10 cellular contexts compared by ENCODE assay signal in genomic region chr2:85504434-85505261, GRCh38. TPM values are rescaled to one million over a fixed set of nuclear protein-coding genes. Genes with fewer than 3 reads are reported as not detected.
A peak's percentile ranks its signal among the peaks of the same experiment; 100 is the strongest.
DNase-seq lines count a peak whose midpoint lies in the region; TF ChIP-seq lines count a peak whose summit lies in the region.
"Had no signal": no experiment of that assay in that cellular context is flagged by ENCODE, and none has a peak within 500 bp of the region (broad histone marks: within the 10 kb centered on the region; RNA-seq: fewer than 3 reads in every experiment).

No MANE protein-coding gene starts in this region.

- DNase-seq in DMS153 (lab: John Stamatoyannopoulos, UW) (peak; percentile 67), DMS153 treated with DMSO at 0.1 percent for 48 hours (lab: John Stamatoyannopoulos, UW; ENCODE audit: unreplicated experiment) (no peak), SJSA1 (ENCODE audit: low read depth in 1 of 2, low spot score in 2 of 2) (peak; percentile 45 to 67), glomerular visceral epithelial cell (ENCODE audit: extremely low spot score) (peak; percentile 96), tibial artery (peak; percentile 81)
- no peak for DNase-seq in activated T-cell treated with anti-CD3 and anti-CD28 coated beads, Interleukin-2, amount 50 U/mL, for 24 hours
- no peak for DNase-seq in activated naive CD8-positive, alpha-beta T cell treated with anti-CD3 and anti-CD28 coated beads for 36 hours
- DNase-seq in stimulated activated naive CD4-positive, alpha-beta T cell (lab: John Stamatoyannopoulos, UW), result no peak

- H3K27ac ChIP-seq in SJSA1, result peak overlapping the region; percentile 21; the same call in 1 of the 2 replicates
- peak overlapping the region; percentile 16 to 28 for H3K27ac ChIP-seq in tibial artery
- H3K27ac ChIP-seq: 22Rv1, SK-N-MC had no signal

- H3K9me3 Mint-ChIP-seq in activated T-cell treated with anti-CD3 and anti-CD28 coated beads, Interleukin-2, amount 50 U/mL, for 24 hours, result no peaks in the 10 kb centered on the region
- H3K9me3 Mint-ChIP-seq in activated naive CD8-positive, alpha-beta T cell treated with anti-CD3 and anti-CD28 coated beads for 36 hours, result no peaks in the 10 kb centered on the region

- H3K4me3 ChIP-seq in SJSA1, result no peak overlapping the region
- H3K4me3 ChIP-seq in tibial artery, result no peak overlapping the region
- H3K4me3 ChIP-seq: SK-N-MC had no signal

- no peaks in the 10 kb centered on the region for H3K27me3 ChIP-seq in SJSA1 (replicated peaks)
- no peaks in the 10 kb centered on the region for H3K27me3 ChIP-seq in tibial artery

- intact Hi-C loops in tibial artery (cut with DNase I; ENCODE audit: low total_unique reads), result no loop called here

- H3K36me3 ChIP-seq in SJSA1, result no peaks in the 10 kb centered on the region
- H3K36me3 ChIP-seq in tibial artery, result no peaks in the 10 kb centered on the region

- no peaks in the 10 kb centered on the region for H3K36me3 Mint-ChIP-seq in activated T-cell treated with anti-CD3 and anti-CD28 coated beads, Interleukin-2, amount 50 U/mL, for 24 hours (ENCODE audit: low read depth)
- H3K36me3 Mint-ChIP-seq in activated naive CD8-positive, alpha-beta T cell treated with anti-CD3 and anti-CD28 coated beads for 36 hours, result no peaks in the 10 kb centered on the region

- TF ChIP-seq CTCF in tibial artery (IDR thresholded peaks at IDR 0.05), result no peak

- H3K9me3 ChIP-seq in SJSA1 (replicated peaks) (no peaks in the 10 kb centered on the region), tibial artery (no peaks in the 10 kb centered on the region)

- H3K4me3 Mint-ChIP-seq in activated T-cell treated with anti-CD3 and anti-CD28 coated beads, Interleukin-2, amount 50 U/mL, for 24 hours, result no peak overlapping the region
- no peak overlapping the region for H3K4me3 Mint-ChIP-seq in activated naive CD8-positive, alpha-beta T cell treated with anti-CD3 and anti-CD28 coated beads for 36 hours

- H3K4me1 ChIP-seq in SJSA1 (replicated peaks) (peaks cover 38% of the 10 kb centered on the region), tibial artery (peaks cover 0 to 29% (median 7%) of the 10 kb centered on the region in 4 donors)

- H3K27ac Mint-ChIP-seq in activated T-cell treated with anti-CD3 and anti-CD28 coated beads, Interleukin-2, amount 50 U/mL, for 24 hours, result no peak overlapping the region
- H3K27ac Mint-ChIP-seq in activated naive CD8-positive, alpha-beta T cell treated with anti-CD3 and anti-CD28 coated beads for 36 hours, result no peak overlapping the region

- no peaks in the 10 kb centered on the region for H3K4me1 Mint-ChIP-seq in activated T-cell treated with anti-CD3 and anti-CD28 coated beads, Interleukin-2, amount 50 U/mL, for 24 hours (ENCODE audit: low read depth)
- no peaks in the 10 kb centered on the region for H3K4me1 Mint-ChIP-seq in activated naive CD8-positive, alpha-beta T cell treated with anti-CD3 and anti-CD28 coated beads for 36 hours

- H3K27me3 Mint-ChIP-seq in activated T-cell treated with anti-CD3 and anti-CD28 coated beads, Interleukin-2, amount 50 U/mL, for 24 hours, result no peaks in the 10 kb centered on the region
- H3K27me3 Mint-ChIP-seq in activated naive CD8-positive, alpha-beta T cell treated with anti-CD3 and anti-CD28 coated beads for 36 hours, result no peaks in the 10 kb centered on the region

RNA-seq across cellular contexts. Expression of gene MAT2A, which starts 34.3 kb away (rescaled TPM):
- 84.2 and 92.7 TPM in 2 replicates for total RNA-seq in SJSA1 (2014; rRNA removed; shearing (Covaris generic))
- 100 to 1,000 TPM; 368 to 384 TPM for total RNA-seq in activated naive CD8-positive, alpha-beta T cell treated with anti-CD3 and anti-CD28 coated beads for 36 hours

RNA-seq across cellular contexts. Expression of gene GGCX, which starts 56.6 kb away (rescaled TPM):
- total RNA-seq in SJSA1 (2014; rRNA removed; shearing (Covaris generic)), result 38.0 and 41.2 TPM in 2 replicates
- total RNA-seq in activated naive CD8-positive, alpha-beta T cell treated with anti-CD3 and anti-CD28 coated beads for 36 hours, result 10 to 100 TPM; 19.6 to 19.9 TPM

Comparison
In these comparisons a context has a peak if more than half of its experiments do, and no peak if none do; other contexts are left out.
1. DNase-seq: peak in DMS153 (single experiment), SJSA1 (2 of 2), glomerular visceral epithelial cell (single experiment) and tibial artery (2 of 2); none in DMS153 treated with DMSO at 0.1 percent for 48 hours (single experiment), activated T-cell treated with anti-CD3 and anti-CD28 coated beads, Interleukin-2, amount 50 U/mL, for 24 hours (single experiment), activated naive CD8-positive, alpha-beta T cell treated with anti-CD3 and anti-CD28 coated beads for 36 hours (single experiment) and stimulated activated naive CD4-positive, alpha-beta T cell (0 of 6).